Comparison of ENCODE assay signal across 22 cellular contexts in the genomic region with DNA sequence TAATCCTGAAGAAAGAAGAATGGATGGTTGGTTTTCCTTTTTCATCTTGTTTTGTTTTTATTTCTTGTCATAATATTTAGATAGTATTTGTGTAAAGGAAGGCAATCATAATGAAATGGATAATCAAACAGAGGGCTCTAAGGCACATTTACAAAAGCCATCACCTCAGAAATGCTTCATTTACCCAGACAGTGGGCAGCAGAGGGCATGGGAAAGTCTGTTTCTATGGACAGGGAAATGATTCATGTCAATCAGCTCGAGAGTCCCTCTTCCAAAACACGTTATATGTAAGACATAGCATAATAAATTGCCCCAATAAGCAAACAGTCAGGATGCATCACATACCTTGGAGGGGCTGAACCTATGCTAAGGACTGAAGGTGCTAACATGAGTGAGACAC.
A peak's percentile ranks its signal among the peaks of the same experiment; 100 is the strongest.
DNase-seq lines count a peak whose midpoint lies in the region; ATAC-seq and TF ChIP-seq lines count a peak whose summit lies in the region.
"Had no signal": no experiment of that assay in that cellular context is flagged by ENCODE, and none has a peak within 500 bp of the region (broad histone marks: within the 10 kb centered on the region; RNA-seq: fewer than 3 reads in every experiment).

No MANE protein-coding gene starts in this region.

- H3K4me3 ChIP-seq in mesenchymal stem cell (ENCODE audit: insufficient read depth in 1 of 2, low read depth in 1 of 2, low read length in 2 of 2), result no peak overlapping the region
- no peak overlapping the region for H3K4me3 ChIP-seq in foreskin fibroblast (ENCODE audit: low read depth in 1 of 2, low read length in 2 of 2)
- no peak overlapping the region for H3K4me3 ChIP-seq in hepatocyte
- H3K4me3 ChIP-seq: SK-N-MC had no signal

- H4K20me1 ChIP-seq in hepatocyte (ENCODE audit: insufficient read depth, poor library complexity, severe bottlenecking), result no peaks in the 10 kb centered on the region

- H2AK5ac ChIP-seq in mesenchymal stem cell (ENCODE audit: low read length, severe bottlenecking), result no peak overlapping the region

- H4K91ac ChIP-seq in mesenchymal stem cell (ENCODE audit: low read length), result no peak overlapping the region

- no peak overlapping the region for H2BK5ac ChIP-seq in mesenchymal stem cell (ENCODE audit: low read depth, low read length, poor library complexity, severe bottlenecking)

- no peak overlapping the region for H2BK15ac ChIP-seq in mesenchymal stem cell (ENCODE audit: low read depth, poor library complexity, severe bottlenecking)

- 80% methylated on average over 1 of the region's 2 CpGs for WGBS in mesenchymal stem cell
- WGBS in hepatocyte (ENCODE audit: low lambda C conversion rate, missing lambda C conversion rate), result 74% methylated on average over 2 of the region's 2 CpGs

- H3K79me2 ChIP-seq in hepatocyte, result no peaks in the 10 kb centered on the region

- no peak overlapping the region for H3K14ac ChIP-seq in mesenchymal stem cell (ENCODE audit: low read length in 2 of 2)

- H3K9me2 ChIP-seq in hepatocyte (replicated peaks; ENCODE audit: insufficient read depth), result no peaks in the 10 kb centered on the region

- no peak overlapping the region for H3K18ac ChIP-seq in mesenchymal stem cell (ENCODE audit: low read depth in 1 of 2, low read length in 2 of 2)

- no peak overlapping the region for H3K23ac ChIP-seq in mesenchymal stem cell (ENCODE audit: low read length in 2 of 2)

- no peak overlapping the region for H3K4me2 ChIP-seq in mesenchymal stem cell (ENCODE audit: low read length, poor library complexity, severe bottlenecking)
- H3K4me2 ChIP-seq in hepatocyte, result no peak overlapping the region
- H3K4me2 ChIP-seq: KMS-11 had no signal

- ATAC-seq in esophagus mucosa, result no peak
- ATAC-seq: Panc1 had no signal

- H3K27me3 ChIP-seq in mesenchymal stem cell (ENCODE audit: control insufficient read depth in 1 of 2, insufficient read depth in 1 of 2, low read length in 2 of 2), result no peaks in the 10 kb centered on the region
- no peaks in the 10 kb centered on the region for H3K27me3 ChIP-seq in hepatocyte

- no peak overlapping the region for H4K8ac ChIP-seq in mesenchymal stem cell (ENCODE audit: low read length)

- H3K4me1 ChIP-seq in mesenchymal stem cell (ENCODE audit: control insufficient read depth, insufficient read depth, low read depth, low read length) (no peaks in the 10 kb centered on the region), hepatocyte (ENCODE audit: insufficient read depth) (peaks cover 5% of the 10 kb centered on the region)

- no peaks in the 10 kb centered on the region for H3K36me3 ChIP-seq in mesenchymal stem cell (ENCODE audit: control insufficient read depth in 1 of 2, insufficient read depth in 2 of 2, low read depth in 1 of 2, low read length in 2 of 2)
- H3K36me3 ChIP-seq in hepatocyte (replicated peaks; ENCODE audit: insufficient read depth, low read depth), result no peaks in the 10 kb centered on the region

- TF ChIP-seq CTCF in foreskin fibroblast (IDR thresholded peaks at IDR 0.05; ENCODE audit: low read depth, low read length), result no peak
- no peak for TF ChIP-seq CTCF in hepatocyte (IDR thresholded peaks at IDR 0.05; ENCODE audit: poor library complexity)

- H3K79me1 ChIP-seq in mesenchymal stem cell (replicated peaks; ENCODE audit: low read length, poor library complexity, severe bottlenecking), result no peaks in the 10 kb centered on the region

- H3K27ac ChIP-seq in mesenchymal stem cell (ENCODE audit: low read length, poor library complexity, severe bottlenecking) (no peak overlapping the region), hepatocyte (no peak overlapping the region)
- H3K27ac ChIP-seq: HL-60, KMS-11, RWPE1, SK-N-MC had no signal

- peak; percentile 62 for DNase-seq in NCI-H1105 (lab: John Stamatoyannopoulos, UW)
- DNase-seq in NCI-H1930 (lab: John Stamatoyannopoulos, UW), result peak; percentile 73
- DNase-seq in SHP77 (lab: John Stamatoyannopoulos, UW), result peak; percentile 6 to 17
- DNase-seq in mesenchymal stem cell, result no peak
- DNase-seq in stimulated activated CD4-positive, alpha-beta T cell treated with anti-CD3 and anti-CD28 coated beads, Interleukin-4, amount 100 ng/mL, for 1 hour, result no peak
- no peak for DNase-seq in foreskin fibroblast
- DNase-seq in hepatocyte (ENCODE audit: low spot score), result no peak
- DNase-seq: Calu3, DND-41, NCI-H1048, NCI-H2029, NCI-H2171, NCI-H226, NCI-H510A, NCI-H82, SIG-M5 had no signal

- H3K9ac ChIP-seq in mesenchymal stem cell (ENCODE audit: low read length), result peak overlapping the region; percentile 7
- H3K9ac ChIP-seq: KMS-11 had no signal

- H3K9me3 ChIP-seq in mesenchymal stem cell (ENCODE audit: control insufficient read depth, low read length), result no peaks in the 10 kb centered on the region
- H3K9me3 ChIP-seq in hepatocyte (ENCODE audit: low read depth), result no peaks in the 10 kb centered on the region

- no peak overlapping the region for H2BK120ac ChIP-seq in mesenchymal stem cell (ENCODE audit: low read depth, low read length)

- H2AFZ ChIP-seq in mesenchymal stem cell (ENCODE audit: low read depth, low read length) (no peak overlapping the region), hepatocyte (no peak overlapping the region)

- no peak overlapping the region for H3K4ac ChIP-seq in mesenchymal stem cell (ENCODE audit: low read depth in 1 of 2, low read length in 2 of 2)

- H2BK12ac ChIP-seq in mesenchymal stem cell (ENCODE audit: low read length in 2 of 2), result no peak overlapping the region

Comparison
In these comparisons a context has a peak if more than half of its experiments do, and no peak if none do; other contexts are left out.
1. DNase-seq: peak in NCI-H1105 (single experiment), NCI-H1930 (2 of 2) and SHP77 (2 of 2); none in mesenchymal stem cell (single experiment), stimulated activated CD4-positive, alpha-beta T cell treated with anti-CD3 and anti-CD28 coated beads, Interleukin-4, amount 100 ng/mL, for 1 hour (single experiment), foreskin fibroblast (0 of 2) and hepatocyte (single experiment).